Comparison of ENCODE assay signal across 22 cellular contexts in genomic region chr6:159127701-159128100, GRCh38. TPM values are rescaled to one million over a fixed set of nuclear protein-coding genes. Genes with fewer than 3 reads are reported as not detected.
A peak's percentile ranks its signal among the peaks of the same experiment; 100 is the strongest.
DNase-seq lines count a peak whose midpoint lies in the region; ATAC-seq and TF ChIP-seq lines count a peak whose summit lies in the region.
"Had no signal": no experiment of that assay in that cellular context is flagged by ENCODE, and none has a peak within 500 bp of the region (broad histone marks: within the 10 kb centered on the region; RNA-seq: fewer than 3 reads in every experiment).

No MANE protein-coding gene starts in this region.

- H3K9me3 Mint-ChIP-seq in activated B cell treated with CpG ODN at 0.5 μM for 24 hours (peaks cover 2% of the 10 kb centered on the region), neural progenitor cell (no peaks in the 10 kb centered on the region)
- H3K9me3 Mint-ChIP-seq: CD4-positive, CD25-positive, alpha-beta regulatory T cell had no signal

- H4K20me1 ChIP-seq in neural progenitor cell (ENCODE audit: low read depth), result no peaks in the 10 kb centered on the region

- CTCF ChIA-PET in activated B cell treated with CpG ODN at 0.5 μM for 24 hours (lab: Charles Lee), result interaction anchor here (1.1 to 14.7 kb wide), 6 partner anchors 18 to 119 kb away, joined by 3 to 409 read pairs (median 12); no protein-coding TSS in a partner anchor

- 92 to 94% methylated on average over 12 of the region's 12 CpGs for WGBS in lower leg skin, 2 donors

- H3K9ac ChIP-seq in neural progenitor cell, result no peak overlapping the region

- peak overlapping the region; percentile 57 for H2AFZ ChIP-seq in neural progenitor cell (replicated peaks)

- H3K4me1 Mint-ChIP-seq in activated B cell treated with CpG ODN at 0.5 μM for 24 hours (peaks cover 50% of the 10 kb centered on the region), neural progenitor cell (peaks cover 5% of the 10 kb centered on the region)
- H3K4me1 Mint-ChIP-seq: CD4-positive, CD25-positive, alpha-beta regulatory T cell had no signal

- H3K27ac Mint-ChIP-seq in activated B cell treated with CpG ODN at 0.5 μM for 24 hours (peak overlapping the region; percentile 84), neural progenitor cell (no peak overlapping the region)
- H3K27ac Mint-ChIP-seq: CD4-positive, CD25-positive, alpha-beta regulatory T cell had no signal

- H3K4me3 Mint-ChIP-seq in activated B cell treated with CpG ODN at 0.5 μM for 24 hours (no peak overlapping the region), neural progenitor cell (no peak overlapping the region)
- H3K4me3 Mint-ChIP-seq: CD4-positive, CD25-positive, alpha-beta regulatory T cell had no signal

- ATAC-seq in left ventricle myocardium superior (no peak), activated B cell treated with CpG ODN at 0.5 μM for 24 hours (ENCODE audit: low read depth) (no peak), GM21737 (IDR thresholded peaks at IDR 0.05; ENCODE audit: unreplicated experiment) (no peak)
- ATAC-seq: HCT116 had no signal

- TF ChIP-seq CTCF in left ventricle myocardium inferior (IDR thresholded peaks at IDR 0.05; ENCODE audit: borderline replicate concordance) (no peak), activated B cell treated with CpG ODN at 0.5 μM for 24 hours (IDR thresholded peaks at IDR 0.05) (no peak), neural progenitor cell (IDR thresholded peaks at IDR 0.05) (no peak), lower leg skin (IDR thresholded peaks at IDR 0.05) (no peak), GM10266 (IDR thresholded peaks at IDR 0.05; ENCODE audit: control insufficient read depth, insufficient read depth, low read depth, missing control alignments) (no peak)

- no peaks in the 10 kb centered on the region for H3K27me3 ChIP-seq in left ventricle myocardium inferior (ENCODE audit: low read depth)
- H3K27me3 ChIP-seq in neural progenitor cell, result no peaks in the 10 kb centered on the region
- H3K27me3 ChIP-seq: SJSA1 had no signal

- TF ChIP-seq POLR2A in lower leg skin (IDR thresholded peaks at IDR 0.05), result no peak

- H3K9me3 ChIP-seq in left ventricle myocardium inferior (replicated peaks) (no peaks in the 10 kb centered on the region), neural progenitor cell (ENCODE audit: low read depth) (no peaks in the 10 kb centered on the region)
- H3K9me3 ChIP-seq: SJSA1 had no signal

- no peaks in the 10 kb centered on the region for H3K36me3 ChIP-seq in left ventricle myocardium inferior
- no peaks in the 10 kb centered on the region for H3K36me3 ChIP-seq in neural progenitor cell
- H3K36me3 ChIP-seq: SJSA1 had no signal

- intact Hi-C loops in left ventricle myocardium inferior (cut with micrococcal nuclease) (no loop called here), left ventricle myocardium superior (cut with micrococcal nuclease) (no loop called here), activated B cell treated with CpG ODN at 0.5 μM for 24 hours (cut with micrococcal nuclease) (loop anchor here (1.0 to 5.0 kb wide), 3 partner anchors 10 to 325 kb away; no protein-coding TSS in a partner anchor), lower leg skin (cut with DNase I; ENCODE audit: low total_unique reads) (no loop called here)

- POLR2A ChIA-PET in activated B cell treated with CpG ODN at 0.5 μM for 24 hours (lab: Charles Lee), result interaction anchor here (0.6 to 6.3 kb wide), 14 partner anchors 11 to 128 kb away, joined by 3 to 81 read pairs (median 12); partner anchors contain the start of genes RSPH3 and TAGAP

- no peak overlapping the region for H3K4me2 ChIP-seq in neural progenitor cell

- H3K27ac ChIP-seq in left ventricle myocardium inferior (replicated peaks) (peak overlapping the region; percentile 93), neural progenitor cell (no peak overlapping the region)
- H3K27ac ChIP-seq: 22Rv1, HL-60, SJSA1 had no signal

- H3F3A ChIP-seq in neural progenitor cell (ENCODE audit: low read depth), result no peaks in the 10 kb centered on the region

- peaks cover 40% of the 10 kb centered on the region for H3K4me1 ChIP-seq in left ventricle myocardium inferior
- no peaks in the 10 kb centered on the region for H3K4me1 ChIP-seq in neural progenitor cell

- no peaks in the 10 kb centered on the region for H3K27me3 Mint-ChIP-seq in activated B cell treated with CpG ODN at 0.5 μM for 24 hours
- no peaks in the 10 kb centered on the region for H3K27me3 Mint-ChIP-seq in neural progenitor cell (ENCODE audit: insufficient read depth, low read depth)

- no peaks in the 10 kb centered on the region for H3K79me2 ChIP-seq in neural progenitor cell (ENCODE audit: low read depth)

- H3K36me3 Mint-ChIP-seq in activated B cell treated with CpG ODN at 0.5 μM for 24 hours (ENCODE audit: low read depth) (no peaks in the 10 kb centered on the region), neural progenitor cell (no peaks in the 10 kb centered on the region)
- H3K36me3 Mint-ChIP-seq: CD4-positive, CD25-positive, alpha-beta regulatory T cell had no signal

- DNase-seq in left ventricle myocardium inferior, result no peak
- no peak for DNase-seq in left ventricle myocardium superior
- DNase-seq in activated B cell treated with CpG ODN at 0.5 μM for 24 hours, result no peak
- no peak for DNase-seq in neural progenitor cell (ENCODE audit: low spot score)
- no peak for DNase-seq in lower leg skin (ENCODE audit: low spot score in 2 of 2)
- no peak for DNase-seq in GM10266 (ENCODE audit: extremely low spot score)
- no peak for DNase-seq in C1 segment of cervical spinal cord (lab: John Stamatoyannopoulos, UW)
- DNase-seq: ACHN; CD4-positive, CD25-positive, alpha-beta regulatory T cell; DMS153; DND-41; NCI-H1092 treated with DMSO at 0.1 percent for 48 hours; NCI-H2029; NCI-H446; NCI-H524 treated with DMSO at 0.1 percent for 48 hours; NCI-H774; Right ventricle myocardium superior had no signal

- H3K4me3 ChIP-seq in left ventricle myocardium inferior, result no peak overlapping the region
- H3K4me3 ChIP-seq in neural progenitor cell, result no peak overlapping the region
- H3K4me3 ChIP-seq in lower leg skin (ENCODE audit: low read depth, poor library complexity, severe bottlenecking), result no peak overlapping the region
- H3K4me3 ChIP-seq: SJSA1 had no signal

RNA-seq across cellular contexts. Expression of gene FNDC1, which starts 41.5 kb away (rescaled TPM):
- total RNA-seq in left ventricle myocardium inferior (1.8 TPM), left ventricle myocardium superior (1.9 TPM), activated B cell treated with CpG ODN at 0.5 μM for 24 hours (not detected in 2 replicates), neural progenitor cell (ENCODE audit: low replicate concordance) (0.03 TPM in 1 of 2 replicates, not detected in the other), lower leg skin (1 to 10 TPM in 1 of 4 donors, under 1 TPM in 1, not detected in 2; 0.30 to 1.3 TPM)
- total RNA-seq: CD4-positive, CD25-positive, alpha-beta regulatory T cell had no signal
